In the genomic region with DNA sequence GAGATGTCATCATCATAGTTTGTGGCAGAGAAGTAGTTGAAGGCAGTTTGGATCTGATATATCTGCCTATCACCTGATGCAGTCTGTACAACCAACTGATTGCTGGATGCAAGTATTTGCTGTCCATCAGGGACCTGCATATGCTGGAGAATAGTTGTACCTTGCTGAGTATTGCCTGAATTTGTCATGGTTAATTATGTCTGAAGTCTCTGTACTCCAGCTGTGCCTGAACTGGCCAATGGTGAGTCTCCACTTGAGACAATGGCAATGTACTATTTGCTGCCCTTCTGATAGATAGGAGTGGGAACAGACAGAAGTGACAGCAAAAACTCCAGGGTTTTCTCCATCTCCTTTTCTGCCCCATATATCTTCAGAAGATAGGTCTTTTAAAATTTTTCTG, we compare ENCODE assay signal across 18 cellular contexts.
"Had no signal": no experiment of that assay in that cellular context is flagged by ENCODE, and none has a peak within 500 bp of the region (broad histone marks: within the 10 kb centered on the region; RNA-seq: fewer than 3 reads in every experiment).

No MANE protein-coding gene starts in this region.

- H3K4me3 ChIP-seq: colonic mucosa, dorsolateral prefrontal cortex, esophagus muscularis mucosa, gastroesophageal sphincter, heart right ventricle, left lung, lower lobe of right lung, mucosa of descending colon had no signal

- H3K4me1 ChIP-seq: colonic mucosa, foreskin keratinocyte, heart right ventricle, left lung, lower lobe of right lung had no signal

- H3K9me3 ChIP-seq: colonic mucosa, lower lobe of right lung had no signal

- H3K36me3 ChIP-seq: colonic mucosa, esophagus muscularis mucosa, gastroesophageal sphincter, heart right ventricle, left lung, lower lobe of right lung had no signal

- DNase-seq: colonic mucosa; dermis blood vessel endothelial cell; dorsolateral prefrontal cortex; effector CD4-positive, alpha-beta T cell; effector memory CD4-positive, alpha-beta T cell; foreskin keratinocyte; head of caudate nucleus; heart right ventricle; hippocampal formation; left cardiac atrium; left lung; left ventricle myocardium superior; lower lobe of right lung; mesenchymal stem cell; mucosa of descending colon; naive B cell had no signal

- H3K27me3 ChIP-seq: colonic mucosa, dorsolateral prefrontal cortex, esophagus muscularis mucosa, foreskin keratinocyte, gastroesophageal sphincter, heart right ventricle, left lung had no signal

- H3K27ac ChIP-seq: colonic mucosa, dorsolateral prefrontal cortex, esophagus muscularis mucosa, foreskin keratinocyte, gastroesophageal sphincter, heart right ventricle, left lung, lower lobe of right lung had no signal

- ATAC-seq: foreskin keratinocyte, gastroesophageal sphincter, heart right ventricle, left cardiac atrium, left lung, left ventricle myocardium superior, lower lobe of right lung, mucosa of descending colon had no signal
